Comparison of ENCODE assay signal across 8 cellular contexts in the genomic region with DNA sequence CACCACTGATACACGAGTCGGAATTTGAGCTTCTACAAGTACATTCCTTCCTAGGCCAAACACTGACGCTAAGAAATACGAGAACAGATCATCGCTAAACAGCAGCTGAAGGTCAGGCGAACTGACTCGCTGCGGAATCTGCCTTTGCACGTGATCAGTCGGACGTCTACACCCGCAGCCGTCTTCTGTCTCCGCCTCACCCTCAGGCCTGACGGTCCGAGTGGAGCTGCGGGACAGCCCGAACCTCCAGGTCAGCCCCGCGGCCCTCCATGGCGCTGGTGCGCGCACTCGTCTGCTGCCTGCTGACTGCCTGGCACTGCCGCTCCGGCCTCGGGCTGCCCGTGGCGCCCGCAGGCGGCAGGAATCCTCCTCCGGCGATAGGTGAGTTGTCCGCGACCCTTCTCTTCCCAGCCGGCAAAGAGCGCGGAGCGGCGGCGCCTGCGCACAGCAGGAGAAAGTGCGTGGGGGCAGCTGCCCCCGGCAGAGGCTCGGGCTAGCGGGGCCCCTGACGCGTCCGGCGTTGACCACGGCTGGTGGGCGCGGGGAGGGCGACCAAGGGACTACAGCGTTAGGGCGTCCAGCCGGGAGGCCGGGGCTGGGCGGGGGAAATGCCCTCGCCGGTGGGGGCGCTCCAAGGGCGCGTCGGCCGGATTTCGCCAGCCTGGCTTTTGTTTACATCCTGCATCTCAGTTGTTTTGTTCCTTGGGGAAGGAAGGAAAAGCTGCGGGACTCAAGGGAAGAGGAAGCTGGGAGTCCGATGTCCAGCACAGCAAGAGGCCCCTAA. TPM values are rescaled to one million over a fixed set of nuclear protein-coding genes. Genes with fewer than 3 reads are reported as not detected.
DNase-seq lines count a peak whose midpoint lies in the region; ATAC-seq and TF ChIP-seq lines count a peak whose summit lies in the region.

A gene with protein sequence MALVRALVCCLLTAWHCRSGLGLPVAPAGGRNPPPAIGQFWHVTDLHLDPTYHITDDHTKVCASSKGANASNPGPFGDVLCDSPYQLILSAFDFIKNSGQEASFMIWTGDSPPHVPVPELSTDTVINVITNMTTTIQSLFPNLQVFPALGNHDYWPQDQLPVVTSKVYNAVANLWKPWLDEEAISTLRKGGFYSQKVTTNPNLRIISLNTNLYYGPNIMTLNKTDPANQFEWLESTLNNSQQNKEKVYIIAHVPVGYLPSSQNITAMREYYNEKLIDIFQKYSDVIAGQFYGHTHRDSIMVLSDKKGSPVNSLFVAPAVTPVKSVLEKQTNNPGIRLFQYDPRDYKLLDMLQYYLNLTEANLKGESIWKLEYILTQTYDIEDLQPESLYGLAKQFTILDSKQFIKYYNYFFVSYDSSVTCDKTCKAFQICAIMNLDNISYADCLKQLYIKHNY (plus strand): TSS at position 181 of the 784 bp plus-strand sequence. CDS start 89 bp downstream, at position 270.

- intact Hi-C loops in CD8-positive, alpha-beta T cell (cut with DNase I, micrococcal nuclease), result no loop called here
- intact Hi-C loops in activated CD8-positive, alpha-beta T cell treated with anti-CD3 and anti-CD28 coated beads for 36 hours (cut with micrococcal nuclease), result no loop called here
- intact Hi-C loops in upper lobe of right lung (cut with DNase I), result loop anchor here (10.0 kb wide), 1 partner anchor 46 kb away; no protein-coding TSS in a partner anchor

- no peak for TF ChIP-seq CTCF in CD8-positive, alpha-beta T cell (IDR thresholded peaks at IDR 0.05)
- TF ChIP-seq CTCF in activated CD8-positive, alpha-beta T cell treated with anti-CD3 and anti-CD28 coated beads for 36 hours (IDR thresholded peaks at IDR 0.05), result peak; percentile 50
- TF ChIP-seq CTCF in fibroblast of mammary gland (conservative IDR thresholded peaks at IDR 0.05; ENCODE audit: control insufficient read depth, insufficient read depth, low read depth, low read length) (no peak), upper lobe of right lung (IDR thresholded peaks at IDR 0.05) (peak; percentile 46)

- H3K4me1 ChIP-seq in CD8-positive, alpha-beta T cell (ENCODE audit: insufficient read depth, low read length), result peaks cover 8% of the 10 kb centered on the region
- H3K4me1 ChIP-seq in mucosa of stomach (ENCODE audit: control insufficient read depth, insufficient read depth, low read length) (peaks cover 38% of the 10 kb centered on the region), upper lobe of right lung (peaks cover 20% of the 10 kb centered on the region)

- no peaks in the 10 kb centered on the region for H3K9me3 ChIP-seq in CD8-positive, alpha-beta T cell (ENCODE audit: low read length)
- H3K9me3 ChIP-seq in mucosa of stomach (ENCODE audit: control insufficient read depth, low read length) (no peaks in the 10 kb centered on the region), upper lobe of right lung (no peaks in the 10 kb centered on the region)

- ATAC-seq in CD8-positive, alpha-beta T cell, result no peak
- ATAC-seq in GM19025 (IDR thresholded peaks at IDR 0.05; ENCODE audit: low read depth, unreplicated experiment) (peak; percentile 55), HG03135 (IDR thresholded peaks at IDR 0.05; ENCODE audit: unreplicated experiment) (peak; percentile 69), upper lobe of right lung (peak; percentile 89)
- ATAC-seq in activated CD8-positive, alpha-beta T cell treated with anti-CD3 and anti-CD28 coated beads for 36 hours, result peak; percentile 69

- POLR2A ChIA-PET in CD8-positive, alpha-beta T cell (lab: Charles Lee), result no interaction called here
- POLR2A ChIA-PET in activated CD8-positive, alpha-beta T cell treated with anti-CD3 and anti-CD28 coated beads for 36 hours (lab: Charles Lee), result no interaction called here

- CTCF ChIA-PET in CD8-positive, alpha-beta T cell (lab: Charles Lee), result no interaction called here
- CTCF ChIA-PET in activated CD8-positive, alpha-beta T cell treated with anti-CD3 and anti-CD28 coated beads for 36 hours (lab: Charles Lee), result interaction anchor here (0.6 to 2.3 kb wide), 6 partner anchors 8 to 50 kb away, joined by 3 to 13 read pairs (median 3); no protein-coding TSS in a partner anchor

- H3K36me3 ChIP-seq in CD8-positive, alpha-beta T cell (ENCODE audit: insufficient read depth, low read length), result no peaks in the 10 kb centered on the region
- H3K36me3 ChIP-seq in mucosa of stomach (ENCODE audit: control insufficient read depth, insufficient read depth, low read length), result no peaks in the 10 kb centered on the region
- H3K36me3 ChIP-seq in upper lobe of right lung, result no peaks in the 10 kb centered on the region

- peaks cover 14% of the 10 kb centered on the region for H3K4me1 Mint-ChIP-seq in CD8-positive, alpha-beta T cell (ENCODE audit: low read depth)
- peaks cover 15% of the 10 kb centered on the region for H3K4me1 Mint-ChIP-seq in activated CD8-positive, alpha-beta T cell treated with anti-CD3 and anti-CD28 coated beads for 36 hours (ENCODE audit: low read depth)

- no peak within 1 kb of the TSS for H3K27ac ChIP-seq in CD8-positive, alpha-beta T cell (ENCODE audit: low read depth, low read length)
- peak within 1 kb of the TSS; percentile 92 for H3K27ac ChIP-seq in upper lobe of right lung

- H3K4me3 ChIP-seq in CD8-positive, alpha-beta T cell (ENCODE audit: low read depth, low read length), result peak within 1 kb of the TSS; percentile 8
- H3K4me3 ChIP-seq in fibroblast of mammary gland (ENCODE audit: control insufficient read depth, low read depth, low read length), result peak within 1 kb of the TSS; percentile 84
- H3K4me3 ChIP-seq in mucosa of stomach (ENCODE audit: low read length), result peak within 1 kb of the TSS; percentile 98
- H3K4me3 ChIP-seq in upper lobe of right lung, result peak within 1 kb of the TSS; percentile 68

- peak within 1 kb of the TSS; percentile 90 for H3K9ac ChIP-seq in mucosa of stomach (ENCODE audit: low read length)

- H3K36me3 Mint-ChIP-seq in CD8-positive, alpha-beta T cell, result no peaks in the 10 kb centered on the region
- no peaks in the 10 kb centered on the region for H3K36me3 Mint-ChIP-seq in activated CD8-positive, alpha-beta T cell treated with anti-CD3 and anti-CD28 coated beads for 36 hours (ENCODE audit: low read depth)

- H3K27me3 Mint-ChIP-seq in CD8-positive, alpha-beta T cell (ENCODE audit: low read depth), result peaks cover 47% of the 10 kb centered on the region
- H3K27me3 Mint-ChIP-seq in activated CD8-positive, alpha-beta T cell treated with anti-CD3 and anti-CD28 coated beads for 36 hours, result peaks cover 51% of the 10 kb centered on the region

- H3K27me3 ChIP-seq in CD8-positive, alpha-beta T cell (ENCODE audit: insufficient read depth, low read length), result peaks cover 11% of the 10 kb centered on the region
- H3K27me3 ChIP-seq in mucosa of stomach (ENCODE audit: control insufficient read depth, insufficient read depth, low read length), result no peaks in the 10 kb centered on the region
- H3K27me3 ChIP-seq in upper lobe of right lung, result no peaks in the 10 kb centered on the region

- peak within 1 kb of the TSS; percentile 67 for H3K4me3 Mint-ChIP-seq in CD8-positive, alpha-beta T cell
- peak within 1 kb of the TSS; percentile 77 for H3K4me3 Mint-ChIP-seq in activated CD8-positive, alpha-beta T cell treated with anti-CD3 and anti-CD28 coated beads for 36 hours

- no peaks in the 10 kb centered on the region for H3K9me3 Mint-ChIP-seq in CD8-positive, alpha-beta T cell
- no peaks in the 10 kb centered on the region for H3K9me3 Mint-ChIP-seq in activated CD8-positive, alpha-beta T cell treated with anti-CD3 and anti-CD28 coated beads for 36 hours

- no peak within 1 kb of the TSS for H3K27ac Mint-ChIP-seq in CD8-positive, alpha-beta T cell
- H3K27ac Mint-ChIP-seq in activated CD8-positive, alpha-beta T cell treated with anti-CD3 and anti-CD28 coated beads for 36 hours, result peak within 1 kb of the TSS; percentile 64

- DNase-seq in CD8-positive, alpha-beta T cell, result no peak
- DNase-seq in NCI-H2196 (lab: John Stamatoyannopoulos, UW; ENCODE audit: unreplicated experiment) (peak; percentile 82), fibroblast of mammary gland (ENCODE audit: low read depth) (peak; percentile 92), upper lobe of right lung (peak; percentile 88)
- peak; percentile 38 for DNase-seq in activated CD8-positive, alpha-beta T cell treated with anti-CD3 and anti-CD28 coated beads for 36 hours

RNA-seq across cellular contexts. Expression of the gene that starts here (rescaled TPM):
- total RNA-seq in CD8-positive, alpha-beta T cell, result not detected
- total RNA-seq in activated CD8-positive, alpha-beta T cell treated with anti-CD3 and anti-CD28 coated beads for 36 hours, result under 1 TPM in 1 of 2 experiments, not detected in 1; 0.14 TPM
- total RNA-seq in upper lobe of right lung, result 19.6 TPM

Comparison
In these comparisons a context has a peak if more than half of its experiments do, and no peak if none do; other contexts are left out.
1. RNA of the gene that starts here (total RNA-seq): 19.6 TPM in upper lobe of right lung (single experiment); 0.14 TPM in activated CD8-positive, alpha-beta T cell treated with anti-CD3 and anti-CD28 coated beads for 36 hours and not detected in CD8-positive, alpha-beta T cell; every median in the first group is over 10 times any median in the second.
2. Peak in DNase-seq and ATAC-seq in activated CD8-positive, alpha-beta T cell treated with anti-CD3 and anti-CD28 coated beads for 36 hours; RNA of the gene not detected or under 1 TPM.
3. DNase-seq: peak in NCI-H2196 (single experiment), fibroblast of mammary gland (single experiment) and upper lobe of right lung (single experiment); none in CD8-positive, alpha-beta T cell (0 of 7).
4. H3K4me3 ChIP-seq: peak in every context shown above with its lines; median percentile 98 in mucosa of stomach; 84 in fibroblast of mammary gland; 68 in upper lobe of right lung; 8 in CD8-positive, alpha-beta T cell.
5. CTCF ChIP-seq: peak in activated CD8-positive, alpha-beta T cell treated with anti-CD3 and anti-CD28 coated beads for 36 hours (single experiment) and upper lobe of right lung (single experiment); none in CD8-positive, alpha-beta T cell (single experiment) and fibroblast of mammary gland (single experiment).